In the genomic region with DNA sequence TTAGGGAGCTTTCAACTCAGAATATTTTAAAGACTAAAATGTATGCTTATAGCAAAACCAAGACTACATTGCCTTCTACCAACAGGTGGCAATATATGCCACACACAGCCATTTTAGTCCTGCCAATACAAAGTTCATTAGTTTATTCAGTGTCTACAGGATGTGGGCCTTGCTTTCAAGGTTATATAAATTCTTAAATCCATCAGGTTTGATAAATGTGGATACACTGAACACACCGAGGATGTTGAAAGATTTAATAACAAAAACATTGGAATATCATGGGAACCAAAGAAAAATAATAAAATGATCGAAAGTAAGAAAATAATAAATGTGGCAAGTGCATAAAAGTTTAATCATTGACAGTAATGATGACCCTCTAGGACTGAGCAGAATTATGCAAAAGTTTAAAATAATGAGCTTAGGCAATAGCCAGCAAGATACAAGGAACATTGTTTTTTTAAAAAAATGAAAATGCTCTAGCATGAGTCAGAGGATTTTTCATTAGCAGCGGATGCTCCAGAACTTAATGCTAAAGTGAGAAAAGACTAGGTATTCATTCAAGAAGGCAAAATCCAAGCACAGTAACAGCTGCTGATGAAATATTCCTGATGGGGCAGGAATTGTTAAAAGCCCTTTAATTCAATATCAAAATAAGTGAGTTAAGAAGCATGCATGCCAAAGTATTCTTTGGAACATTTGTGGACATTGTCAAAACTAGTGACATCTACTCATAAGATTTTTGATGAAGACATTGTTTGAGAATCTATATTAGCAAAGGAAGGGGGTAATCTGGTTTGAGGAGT, we compare ENCODE assay signal across 8 cellular contexts. TPM values are rescaled to one million over a fixed set of nuclear protein-coding genes. Genes with fewer than 3 reads are reported as not detected.
DNase-seq lines count a peak whose midpoint lies in the region; ATAC-seq, FAIRE-seq and TF ChIP-seq lines count a peak whose summit lies in the region.

No MANE protein-coding gene starts in this region.

- no peaks in the 10 kb centered on the region for H3K4me1 ChIP-seq in CD8-positive, alpha-beta T cell (ENCODE audit: insufficient read depth, low read length)
- no peaks in the 10 kb centered on the region for H3K4me1 ChIP-seq in gastrocnemius medialis

- POLR2A ChIA-PET in CD8-positive, alpha-beta T cell (lab: Charles Lee): no interaction called here

- TF ChIP-seq CTCF in GM06990 (IDR thresholded peaks at IDR 0.05; ENCODE audit: insufficient read depth, low read length, poor library complexity, severe bottlenecking): peak; percentile 37
- TF ChIP-seq CTCF in CD8-positive, alpha-beta T cell (IDR thresholded peaks at IDR 0.05): no peak
- peak in 1 of 5 experiments; percentile 10 for TF ChIP-seq CTCF in gastrocnemius medialis (IDR thresholded peaks at IDR 0.05 in 4 of 5, conservative IDR thresholded peaks at IDR 0.05 in 1 of 5)

- FAIRE-seq in islet of Langerhans (lab: Jason Lieb, UNC): peak; percentile 73

- CTCF ChIA-PET in CD8-positive, alpha-beta T cell (lab: Charles Lee): no interaction called here

- H3K36me3 ChIP-seq in GM06990 (ENCODE audit: control insufficient read depth, insufficient read depth, low read length) (no peaks in the 10 kb centered on the region), gastrocnemius medialis (no peaks in the 10 kb centered on the region)
- no peaks in the 10 kb centered on the region for H3K36me3 ChIP-seq in CD8-positive, alpha-beta T cell (ENCODE audit: insufficient read depth, low read length)

- no peak overlapping the region for H3K27ac Mint-ChIP-seq in CD8-positive, alpha-beta T cell

- H3K27ac ChIP-seq in CD8-positive, alpha-beta T cell (ENCODE audit: low read depth, low read length): no peak overlapping the region
- no peak overlapping the region for H3K27ac ChIP-seq in caudate nucleus (ENCODE audit: low read depth, low read length)
- H3K27ac ChIP-seq in gastrocnemius medialis: no peak overlapping the region

- TF ChIP-seq POLR2A in gastrocnemius medialis (IDR thresholded peaks at IDR 0.05): no peak

- no peak overlapping the region for H3K4me3 ChIP-seq in GM06990 (replicated peaks; ENCODE audit: low read depth, low read length)
- no peak overlapping the region for H3K4me3 ChIP-seq in CD8-positive, alpha-beta T cell (ENCODE audit: low read depth, low read length)
- H3K4me3 ChIP-seq in gastrocnemius medialis: no peak overlapping the region

- ATAC-seq in HG02798 (IDR thresholded peaks at IDR 0.05; ENCODE audit: poor library complexity, unreplicated experiment): peak; percentile 57
- ATAC-seq in CD8-positive, alpha-beta T cell: no peak
- ATAC-seq in HG02623 (IDR thresholded peaks at IDR 0.05; ENCODE audit: unreplicated experiment): no peak
- ATAC-seq in gastrocnemius medialis: no peak

- no peaks in the 10 kb centered on the region for H3K4me1 Mint-ChIP-seq in CD8-positive, alpha-beta T cell (ENCODE audit: low read depth)

- no peaks in the 10 kb centered on the region for H3K9me3 Mint-ChIP-seq in CD8-positive, alpha-beta T cell

- H3K27me3 ChIP-seq in GM06990 (replicated peaks; ENCODE audit: control insufficient read depth, insufficient read depth, low read length): no peaks in the 10 kb centered on the region
- H3K27me3 ChIP-seq in CD8-positive, alpha-beta T cell (ENCODE audit: insufficient read depth, low read length): no peaks in the 10 kb centered on the region
- no peaks in the 10 kb centered on the region for H3K27me3 ChIP-seq in gastrocnemius medialis

- in situ Hi-C loops in SK-MEL-5 (cut with HindIII; ENCODE audit: low pct_unique_long_range_greater_than_20kb, low sequenced_read_pairs): no loop called here
- in situ Hi-C loops in gastrocnemius medialis (cut with MboI; ENCODE audit: low sequenced_read_pairs in 4 of 4): no loop called here

- no peak overlapping the region for H3K4me3 Mint-ChIP-seq in CD8-positive, alpha-beta T cell

- no peaks in the 10 kb centered on the region for H3K9me3 ChIP-seq in CD8-positive, alpha-beta T cell (ENCODE audit: low read length)
- H3K9me3 ChIP-seq in gastrocnemius medialis: no peaks in the 10 kb centered on the region

- H3K36me3 Mint-ChIP-seq in CD8-positive, alpha-beta T cell: no peaks in the 10 kb centered on the region

- DNase-seq in GM06990 (ENCODE audit: extremely low read depth, insufficient read length) (no peak), SK-MEL-5 (ENCODE audit: low read depth, low spot score) (peak; percentile 56), caudate nucleus (lab: John Stamatoyannopoulos, UW) (no peak), gastrocnemius medialis (no peak)
- DNase-seq in CD8-positive, alpha-beta T cell: no peak

- no peaks in the 10 kb centered on the region for H3K27me3 Mint-ChIP-seq in CD8-positive, alpha-beta T cell (ENCODE audit: low read depth)

- intact Hi-C loops in CD8-positive, alpha-beta T cell (cut with DNase I, micrococcal nuclease): no loop called here
- intact Hi-C loops in gastrocnemius medialis (cut with DNase I; ENCODE audit: low total_unique reads): no loop called here

RNA-seq across cellular contexts. Expression of a gene that starts 14.2 kb away (rescaled TPM):
- total RNA-seq in SK-MEL-5 (2014; rRNA removed; shearing (Covaris generic)): 0.21 and 0.27 TPM in 2 replicates
- polyA plus RNA-seq in SK-MEL-5 (2015; cell fraction: cytosol; rRNA removed): 0.64 and 0.67 TPM in 2 replicates
- polyA plus RNA-seq in SK-MEL-5 (2015; cell fraction: nucleus; rRNA removed): 1.0 and 1.3 TPM in 2 replicates
- not detected for total RNA-seq in CD8-positive, alpha-beta T cell
- total RNA-seq in gastrocnemius medialis: 1 to 10 TPM in 1 of 4 donors, under 1 TPM in 3; 0.10 to 1.1 (median 0.49) TPM
